ENCODE assay signal across 1 cellular context in genomic region chr2:85246348-85246747, GRCh38.
TF ChIP-seq lines count a peak whose summit lies in the region.

No MANE protein-coding gene starts in this region.

TF ChIP-seq in H1, 55 proteins besides CTCF, POLR2A, EP300 and RAD21 (continued from another document):
- TF ChIP-seq ATF2 (IDR thresholded peaks at IDR 0.05; ENCODE audit: low read length) (no peak), RFX5 (IDR thresholded peaks at IDR 0.05; ENCODE audit: borderline replicate concordance, low read depth, low read length) (no peak), CREB1 (IDR thresholded peaks at IDR 0.05) (no peak), FOSL1 (IDR thresholded peaks at IDR 0.05; ENCODE audit: insufficient read depth, low read depth, low read length) (no peak), TAF7 (optimal IDR thresholded peaks at IDR 0.05; ENCODE audit: borderline replicate concordance, low read depth, low read length) (no peak), EZH2 (IDR thresholded peaks at IDR 0.05; ENCODE audit: low read depth, low read length, severe bottlenecking) (no peak), SIX5 (IDR thresholded peaks at IDR 0.05; ENCODE audit: low read depth, low read length) (no peak), GTF2F1 (IDR thresholded peaks at IDR 0.05; ENCODE audit: borderline replicate concordance, low read depth, low read length) (no peak), CBX5 (IDR thresholded peaks at IDR 0.05; ENCODE audit: low read depth, low read length) (no peak), KDM5A (IDR thresholded peaks at IDR 0.05; ENCODE audit: low read length) (no peak), POU5F1 (IDR thresholded peaks at IDR 0.05; ENCODE audit: low read depth, low read length) (no peak), BACH1 (IDR thresholded peaks at IDR 0.05; ENCODE audit: low read length) (no peak), SUZ12 (IDR thresholded peaks at IDR 0.05; ENCODE audit: low read length) (no peak), CHD1 (IDR thresholded peaks at IDR 0.05; ENCODE audit: low read depth, low read length) (no peak), TAF1 (IDR thresholded peaks at IDR 0.05; ENCODE audit: low read depth, low read length) (no peak), HDAC6 (IDR thresholded peaks at IDR 0.05; ENCODE audit: low read depth, low read length) (no peak), PHF8 (conservative IDR thresholded peaks at IDR 0.05; ENCODE audit: low read depth, low read length) (no peak), SIN3A (conservative IDR thresholded peaks at IDR 0.05 in 1 of 2, IDR thresholded peaks at IDR 0.05 in 1 of 2; ENCODE audit: low read depth in 1 of 2, low read length in 2 of 2) (no peak)
TF ChIP-seq in H1: peak in this region for 0.
